1 cellular context compared by ENCODE assay signal in the genomic region with DNA sequence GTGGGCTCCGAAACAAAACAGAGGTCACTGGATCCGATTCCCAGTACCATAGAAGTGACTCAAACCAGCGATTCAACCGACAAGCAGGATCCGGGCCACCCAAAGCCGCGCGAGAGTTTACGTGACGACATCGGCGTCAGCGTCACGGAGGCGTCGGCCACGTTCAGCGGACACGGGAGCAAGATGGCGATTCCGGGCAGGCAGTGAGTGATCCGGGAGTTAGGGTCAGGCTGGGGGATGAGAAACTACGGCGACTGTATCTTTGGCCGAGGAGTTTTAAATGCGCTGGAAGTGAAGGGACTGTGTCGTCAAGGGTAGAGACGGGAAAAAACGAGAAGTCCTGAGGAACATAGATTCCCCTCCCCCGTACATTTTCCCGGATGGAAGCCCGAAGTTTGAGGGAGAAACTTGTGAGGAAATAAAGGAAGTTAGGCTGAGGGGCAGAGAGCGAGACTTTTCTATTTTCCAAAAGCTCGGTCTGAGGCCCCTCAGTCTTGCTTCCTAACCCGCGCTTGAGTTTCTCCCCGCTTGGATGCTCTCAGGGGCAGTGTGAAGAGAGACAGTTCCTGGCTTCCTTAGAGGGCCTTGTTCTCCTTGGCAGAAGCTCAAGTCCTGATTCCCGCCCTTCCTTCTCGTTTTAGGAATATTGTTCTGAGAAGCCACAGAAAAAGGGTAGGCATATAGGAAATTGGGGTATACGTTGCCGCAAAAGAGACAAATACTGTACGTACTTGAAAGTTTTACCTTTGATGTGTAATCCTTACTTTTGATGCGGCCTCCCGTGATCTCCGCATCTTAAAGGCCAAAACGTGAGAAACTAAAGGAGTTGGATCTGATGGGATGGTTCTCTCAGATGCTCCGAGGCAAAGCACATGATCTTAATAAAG.
A peak's percentile ranks its signal among the peaks of the same experiment; 100 is the strongest.
TF ChIP-seq lines count a peak whose summit lies in the region.

A gene with protein sequence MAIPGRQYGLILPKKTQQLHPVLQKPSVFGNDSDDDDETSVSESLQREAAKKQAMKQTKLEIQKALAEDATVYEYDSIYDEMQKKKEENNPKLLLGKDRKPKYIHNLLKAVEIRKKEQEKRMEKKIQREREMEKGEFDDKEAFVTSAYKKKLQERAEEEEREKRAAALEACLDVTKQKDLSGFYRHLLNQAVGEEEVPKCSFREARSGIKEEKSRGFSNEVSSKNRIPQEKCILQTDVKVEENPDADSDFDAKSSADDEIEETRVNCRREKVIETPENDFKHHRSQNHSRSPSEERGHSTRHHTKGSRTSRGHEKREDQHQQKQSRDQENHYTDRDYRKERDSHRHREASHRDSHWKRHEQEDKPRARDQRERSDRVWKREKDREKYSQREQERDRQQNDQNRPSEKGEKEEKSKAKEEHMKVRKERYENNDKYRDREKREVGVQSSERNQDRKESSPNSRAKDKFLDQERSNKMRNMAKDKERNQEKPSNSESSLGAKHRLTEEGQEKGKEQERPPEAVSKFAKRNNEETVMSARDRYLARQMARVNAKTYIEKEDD (plus strand): TSS at position 156 of the 887 bp plus-strand sequence. CDS start 28 bp downstream, at position 184.

TF ChIP-seq in HepG2, 621 proteins besides CTCF, POLR2A, EP300 and RAD21 (continued from another document and continues in another):
- TF ChIP-seq ZNF256 (CRISPR knock-in tag; conservative IDR thresholded peaks at IDR 0.05) (0 out of 2 replicates have a peak, but pooled peaks have one; percentile 43), ZMYM4 (CRISPR knock-in tag; IDR thresholded peaks at IDR 0.05) (peak; percentile 96), RFX3 (CRISPR knock-in tag; IDR thresholded peaks at IDR 0.05) (no peak), ZNF33A (CRISPR knock-in tag; IDR thresholded peaks at IDR 0.05; ENCODE audit: borderline replicate concordance) (no peak), SIX4 (CRISPR knock-in tag; IDR thresholded peaks at IDR 0.05) (0 out of 2 replicates have a peak, but pooled peaks have one; percentile 9), ZNF768 (CRISPR knock-in tag; IDR thresholded peaks at IDR 0.05) (peak; percentile 61; the same call in 1 of the 2 replicates), SMAD1 (CRISPR knock-in tag; IDR thresholded peaks at IDR 0.05; ENCODE audit: borderline replicate concordance, low read depth) (peak; percentile 74; the same call in 1 of the 2 replicates), ZNF557 (CRISPR knock-in tag; IDR thresholded peaks at IDR 0.05) (peak; percentile 68; the same call in 1 of the 2 replicates), PRMT3 (CRISPR knock-in tag; IDR thresholded peaks at IDR 0.05; ENCODE audit: borderline replicate concordance, low read depth) (peak; percentile 38; the same call in 1 of the 2 replicates), ZNF577 (CRISPR knock-in tag; IDR thresholded peaks at IDR 0.05; ENCODE audit: borderline replicate concordance, low read depth) (no peak), RBFOX2 (IDR thresholded peaks at IDR 0.05; ENCODE audit: low read depth, low read length) (peak; percentile 88), REPIN1 (CRISPR knock-in tag; IDR thresholded peaks at IDR 0.05; ENCODE audit: borderline replicate concordance, low read depth) (peak; percentile 70; the same call in 1 of the 2 replicates), ZSCAN29 (CRISPR knock-in tag; conservative IDR thresholded peaks at IDR 0.05) (peak; percentile 72; the same call in 1 of the 2 replicates), ONECUT2 (CRISPR knock-in tag; IDR thresholded peaks at IDR 0.05) (no peak), ZNF607 (CRISPR knock-in tag; IDR thresholded peaks at IDR 0.05; ENCODE audit: borderline replicate concordance) (0 out of 2 replicates have a peak, but pooled peaks have one; percentile 68), ZFP90 (CRISPR knock-in tag; IDR thresholded peaks at IDR 0.05; ENCODE audit: borderline replicate concordance) (peak; percentile 79; the same call in 1 of the 2 replicates), NFE2L2 (IDR thresholded peaks at IDR 0.05; ENCODE audit: low read length) (no peak)
- TF ChIP-seq, protein P1, sequence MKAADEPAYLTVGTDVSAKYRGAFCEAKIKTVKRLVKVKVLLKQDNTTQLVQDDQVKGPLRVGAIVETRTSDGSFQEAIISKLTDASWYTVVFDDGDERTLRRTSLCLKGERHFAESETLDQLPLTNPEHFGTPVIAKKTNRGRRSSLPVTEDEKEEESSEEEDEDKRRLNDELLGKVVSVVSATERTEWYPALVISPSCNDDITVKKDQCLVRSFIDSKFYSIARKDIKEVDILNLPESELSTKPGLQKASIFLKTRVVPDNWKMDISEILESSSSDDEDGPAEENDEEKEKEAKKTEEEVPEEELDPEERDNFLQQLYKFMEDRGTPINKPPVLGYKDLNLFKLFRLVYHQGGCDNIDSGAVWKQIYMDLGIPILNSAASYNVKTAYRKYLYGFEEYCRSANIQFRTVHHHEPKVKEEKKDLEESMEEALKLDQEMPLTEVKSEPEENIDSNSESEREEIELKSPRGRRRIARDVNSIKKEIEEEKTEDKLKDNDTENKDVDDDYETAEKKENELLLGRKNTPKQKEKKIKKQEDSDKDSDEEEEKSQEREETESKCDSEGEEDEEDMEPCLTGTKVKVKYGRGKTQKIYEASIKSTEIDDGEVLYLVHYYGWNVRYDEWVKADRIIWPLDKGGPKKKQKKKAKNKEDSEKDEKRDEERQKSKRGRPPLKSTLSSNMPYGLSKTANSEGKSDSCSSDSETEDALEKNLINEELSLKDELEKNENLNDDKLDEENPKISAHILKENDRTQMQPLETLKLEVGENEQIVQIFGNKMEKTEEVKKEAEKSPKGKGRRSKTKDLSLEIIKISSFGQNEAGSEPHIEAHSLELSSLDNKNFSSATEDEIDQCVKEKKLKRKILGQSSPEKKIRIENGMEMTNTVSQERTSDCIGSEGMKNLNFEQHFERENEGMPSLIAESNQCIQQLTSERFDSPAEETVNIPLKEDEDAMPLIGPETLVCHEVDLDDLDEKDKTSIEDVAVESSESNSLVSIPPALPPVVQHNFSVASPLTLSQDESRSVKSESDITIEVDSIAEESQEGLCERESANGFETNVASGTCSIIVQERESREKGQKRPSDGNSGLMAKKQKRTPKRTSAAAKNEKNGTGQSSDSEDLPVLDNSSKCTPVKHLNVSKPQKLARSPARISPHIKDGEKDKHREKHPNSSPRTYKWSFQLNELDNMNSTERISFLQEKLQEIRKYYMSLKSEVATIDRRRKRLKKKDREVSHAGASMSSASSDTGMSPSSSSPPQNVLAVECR (CRISPR knock-in tag; IDR thresholded peaks at IDR 0.05; ENCODE audit: borderline replicate concordance) = peak; percentile 73; the same call in 1 of the 2 replicates
- TF ChIP-seq, protein P2, sequence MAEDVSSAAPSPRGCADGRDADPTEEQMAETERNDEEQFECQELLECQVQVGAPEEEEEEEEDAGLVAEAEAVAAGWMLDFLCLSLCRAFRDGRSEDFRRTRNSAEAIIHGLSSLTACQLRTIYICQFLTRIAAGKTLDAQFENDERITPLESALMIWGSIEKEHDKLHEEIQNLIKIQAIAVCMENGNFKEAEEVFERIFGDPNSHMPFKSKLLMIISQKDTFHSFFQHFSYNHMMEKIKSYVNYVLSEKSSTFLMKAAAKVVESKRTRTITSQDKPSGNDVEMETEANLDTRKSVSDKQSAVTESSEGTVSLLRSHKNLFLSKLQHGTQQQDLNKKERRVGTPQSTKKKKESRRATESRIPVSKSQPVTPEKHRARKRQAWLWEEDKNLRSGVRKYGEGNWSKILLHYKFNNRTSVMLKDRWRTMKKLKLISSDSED (CRISPR knock-in tag; IDR thresholded peaks at IDR 0.05) = no peak
- TF ChIP-seq, protein P3, sequence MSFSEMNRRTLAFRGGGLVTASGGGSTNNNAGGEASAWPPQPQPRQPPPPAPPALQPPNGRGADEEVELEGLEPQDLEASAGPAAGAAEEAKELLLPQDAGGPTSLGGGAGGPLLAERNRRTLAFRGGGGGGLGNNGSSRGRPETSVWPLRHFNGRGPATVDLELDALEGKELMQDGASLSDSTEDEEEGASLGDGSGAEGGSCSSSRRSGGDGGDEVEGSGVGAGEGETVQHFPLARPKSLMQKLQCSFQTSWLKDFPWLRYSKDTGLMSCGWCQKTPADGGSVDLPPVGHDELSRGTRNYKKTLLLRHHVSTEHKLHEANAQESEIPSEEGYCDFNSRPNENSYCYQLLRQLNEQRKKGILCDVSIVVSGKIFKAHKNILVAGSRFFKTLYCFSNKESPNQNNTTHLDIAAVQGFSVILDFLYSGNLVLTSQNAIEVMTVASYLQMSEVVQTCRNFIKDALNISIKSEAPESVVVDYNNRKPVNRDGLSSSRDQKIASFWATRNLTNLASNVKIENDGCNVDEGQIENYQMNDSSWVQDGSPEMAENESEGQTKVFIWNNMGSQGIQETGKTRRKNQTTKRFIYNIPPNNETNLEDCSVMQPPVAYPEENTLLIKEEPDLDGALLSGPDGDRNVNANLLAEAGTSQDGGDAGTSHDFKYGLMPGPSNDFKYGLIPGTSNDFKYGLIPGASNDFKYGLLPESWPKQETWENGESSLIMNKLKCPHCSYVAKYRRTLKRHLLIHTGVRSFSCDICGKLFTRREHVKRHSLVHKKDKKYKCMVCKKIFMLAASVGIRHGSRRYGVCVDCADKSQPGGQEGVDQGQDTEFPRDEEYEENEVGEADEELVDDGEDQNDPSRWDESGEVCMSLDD (CRISPR knock-in tag; IDR thresholded peaks at IDR 0.05; ENCODE audit: borderline replicate concordance) = 0 out of 2 replicates have a peak, but pooled peaks have one; percentile 24
- TF ChIP-seq, protein P4, sequence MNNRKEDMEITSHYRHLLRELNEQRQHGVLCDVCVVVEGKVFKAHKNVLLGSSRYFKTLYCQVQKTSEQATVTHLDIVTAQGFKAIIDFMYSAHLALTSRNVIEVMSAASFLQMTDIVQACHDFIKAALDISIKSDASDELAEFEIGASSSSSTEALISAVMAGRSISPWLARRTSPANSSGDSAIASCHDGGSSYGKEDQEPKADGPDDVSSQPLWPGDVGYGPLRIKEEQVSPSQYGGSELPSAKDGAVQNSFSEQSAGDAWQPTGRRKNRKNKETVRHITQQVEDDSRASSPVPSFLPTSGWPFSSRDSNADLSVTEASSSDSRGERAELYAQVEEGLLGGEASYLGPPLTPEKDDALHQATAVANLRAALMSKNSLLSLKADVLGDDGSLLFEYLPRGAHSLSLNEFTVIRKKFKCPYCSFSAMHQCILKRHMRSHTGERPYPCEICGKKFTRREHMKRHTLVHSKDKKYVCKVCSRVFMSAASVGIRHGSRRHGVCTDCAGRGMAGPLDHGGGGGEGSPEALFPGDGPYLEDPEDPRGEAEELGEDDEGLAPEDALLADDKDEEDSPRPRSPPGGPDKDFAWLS (CRISPR knock-in tag; IDR thresholded peaks at IDR 0.05; ENCODE audit: borderline replicate concordance) = no peak
- TF ChIP-seq, protein P5, sequence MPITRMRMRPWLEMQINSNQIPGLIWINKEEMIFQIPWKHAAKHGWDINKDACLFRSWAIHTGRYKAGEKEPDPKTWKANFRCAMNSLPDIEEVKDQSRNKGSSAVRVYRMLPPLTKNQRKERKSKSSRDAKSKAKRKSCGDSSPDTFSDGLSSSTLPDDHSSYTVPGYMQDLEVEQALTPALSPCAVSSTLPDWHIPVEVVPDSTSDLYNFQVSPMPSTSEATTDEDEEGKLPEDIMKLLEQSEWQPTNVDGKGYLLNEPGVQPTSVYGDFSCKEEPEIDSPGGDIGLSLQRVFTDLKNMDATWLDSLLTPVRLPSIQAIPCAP (CRISPR knock-in tag; IDR thresholded peaks at IDR 0.05; ENCODE audit: low read depth) = no peak
- TF ChIP-seq, protein P6, sequence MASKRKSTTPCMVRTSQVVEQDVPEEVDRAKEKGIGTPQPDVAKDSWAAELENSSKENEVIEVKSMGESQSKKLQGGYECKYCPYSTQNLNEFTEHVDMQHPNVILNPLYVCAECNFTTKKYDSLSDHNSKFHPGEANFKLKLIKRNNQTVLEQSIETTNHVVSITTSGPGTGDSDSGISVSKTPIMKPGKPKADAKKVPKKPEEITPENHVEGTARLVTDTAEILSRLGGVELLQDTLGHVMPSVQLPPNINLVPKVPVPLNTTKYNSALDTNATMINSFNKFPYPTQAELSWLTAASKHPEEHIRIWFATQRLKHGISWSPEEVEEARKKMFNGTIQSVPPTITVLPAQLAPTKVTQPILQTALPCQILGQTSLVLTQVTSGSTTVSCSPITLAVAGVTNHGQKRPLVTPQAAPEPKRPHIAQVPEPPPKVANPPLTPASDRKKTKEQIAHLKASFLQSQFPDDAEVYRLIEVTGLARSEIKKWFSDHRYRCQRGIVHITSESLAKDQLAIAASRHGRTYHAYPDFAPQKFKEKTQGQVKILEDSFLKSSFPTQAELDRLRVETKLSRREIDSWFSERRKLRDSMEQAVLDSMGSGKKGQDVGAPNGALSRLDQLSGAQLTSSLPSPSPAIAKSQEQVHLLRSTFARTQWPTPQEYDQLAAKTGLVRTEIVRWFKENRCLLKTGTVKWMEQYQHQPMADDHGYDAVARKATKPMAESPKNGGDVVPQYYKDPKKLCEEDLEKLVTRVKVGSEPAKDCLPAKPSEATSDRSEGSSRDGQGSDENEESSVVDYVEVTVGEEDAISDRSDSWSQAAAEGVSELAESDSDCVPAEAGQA (IDR thresholded peaks at IDR 0.05; ENCODE audit: low read depth) = peak; percentile 87
- TF ChIP-seq, protein P6 (CRISPR knock-in tag; IDR thresholded peaks at IDR 0.05; ENCODE audit: borderline replicate concordance) = no peak
